ENCODE assay signal across 31 cellular contexts in genomic region chr19:38015771-38016170, GRCh38.
DNase-seq lines count a peak whose midpoint lies in the region; ATAC-seq and TF ChIP-seq lines count a peak whose summit lies in the region.
"Had no signal": no experiment of that assay in that cellular context is flagged by ENCODE, and none has a peak within 500 bp of the region (broad histone marks: within the 10 kb centered on the region; RNA-seq: fewer than 3 reads in every experiment).

No MANE protein-coding gene starts in this region.

- no peak overlapping the region for H3K4me3 ChIP-seq in H7 (ENCODE audit: insufficient read depth, low read depth, low read length)
- H3K4me3 ChIP-seq: GM23248, prostate gland, SJCRH30, upper lobe of left lung had no signal

- H3K27me3 Mint-ChIP-seq in stimulated activated naive CD8-positive, alpha-beta T cell treated with anti-CD3 and anti-CD28 coated beads, Interleukin-15, Interleukin-2, amounts not matched to agents 100 ng/mL and 50 ng/mL, for 24 hours, result no peaks in the 10 kb centered on the region
- peaks cover 3% of the 10 kb centered on the region for H3K27me3 Mint-ChIP-seq in nephron progenitor cell (ENCODE audit: low read depth, poor library complexity)
- peaks cover 2% of the 10 kb centered on the region for H3K27me3 Mint-ChIP-seq in endothelial cell (ENCODE audit: unreplicated experiment)
- H3K27me3 Mint-ChIP-seq: activated CD4-positive, alpha-beta T cell treated with anti-CD3 and anti-CD28 coated beads, Interleukin-2, amount 10 ng/mL, durations not matched to agents 7 days and 5 days; activated naive CD8-positive, alpha-beta T cell treated with anti-CD3 and anti-CD28 coated beads for 36 hours; CD4-positive, CD25-positive, alpha-beta regulatory T cell had no signal

- peaks cover 9% of the 10 kb centered on the region for H3K4me1 Mint-ChIP-seq in stimulated activated naive CD8-positive, alpha-beta T cell treated with anti-CD3 and anti-CD28 coated beads, Interleukin-15, Interleukin-2, amounts not matched to agents 100 ng/mL and 50 ng/mL, for 24 hours (ENCODE audit: low read depth)
- peaks cover 60% of the 10 kb centered on the region for H3K4me1 Mint-ChIP-seq in nephron progenitor cell
- H3K4me1 Mint-ChIP-seq in endothelial cell (ENCODE audit: unreplicated experiment), result peaks cover 20% of the 10 kb centered on the region
- H3K4me1 Mint-ChIP-seq: activated CD4-positive, alpha-beta T cell treated with anti-CD3 and anti-CD28 coated beads, Interleukin-2, amount 10 ng/mL, durations not matched to agents 7 days and 5 days; activated naive CD8-positive, alpha-beta T cell treated with anti-CD3 and anti-CD28 coated beads for 36 hours had no signal

- no peak for DNase-seq in stimulated activated naive CD8-positive, alpha-beta T cell treated with anti-CD3 and anti-CD28 coated beads, Interleukin-15, Interleukin-2, amounts not matched to agents 100 U/mL and 50 U/mL, for 24 hours
- DNase-seq in epithelial cell of prostate (ENCODE audit: low read depth, low spot score) (no peak), nephron progenitor cell (no peak), endothelial cell (ENCODE audit: low spot score) (no peak), H7 (no peak), NOMO-1 treated with dmso at 0.1 percent for 144 hours (lab: John Stamatoyannopoulos, UW; ENCODE audit: unreplicated experiment) (no peak)
- DNase-seq in activated CD4-positive, CD25-positive, alpha-beta regulatory T cell (lab: John Stamatoyannopoulos, UW), result no peak
- DNase-seq: activated CD4-positive, alpha-beta T cell treated with anti-CD3 and anti-CD28 coated beads, Interleukin-2, amount 10 ng/mL, durations not matched to agents 7 days and 5 days; activated effector memory CD4-positive, alpha-beta T cell treated with anti-CD3 and anti-CD28 coated beads, Interleukin-2, amount 50 U/mL, for 16 hours; activated naive CD8-positive, alpha-beta T cell treated with anti-CD3 and anti-CD28 coated beads for 36 hours; activated T-cell treated with anti-CD3 and anti-CD28 coated beads, Interleukin-2, amount 50 U/mL, for 1 hour; anterior cingulate cortex; CD4-positive, CD25-positive, alpha-beta regulatory T cell; EL; GM23248; immature natural killer cell; KG1; MM.1S; NCI-H2029 treated with DMSO at 0.1 percent for 48 hours; NCI-H226; NCI-H526 treated with DMSO at 0.1 percent for 48 hours; SJCRH30; stimulated activated CD4-positive, alpha-beta T cell treated with anti-CD3 and anti-CD28 coated beads, Interleukin-4, amount 100 ng/mL, for 24 hours; SW 1271; upper lobe of left lung had no signal

- H3K36me3 ChIP-seq in H7 (replicated peaks; ENCODE audit: control insufficient read depth, insufficient read depth, low read length), result no peaks in the 10 kb centered on the region
- H3K36me3 ChIP-seq: prostate gland, upper lobe of left lung had no signal

- peak overlapping the region; percentile 61 for H3K27ac ChIP-seq in epithelial cell of prostate
- H3K27ac ChIP-seq: 22Rv1, GM23248, prostate gland, SJCRH30, upper lobe of left lung, VCaP had no signal

- H3K36me3 Mint-ChIP-seq in stimulated activated naive CD8-positive, alpha-beta T cell treated with anti-CD3 and anti-CD28 coated beads, Interleukin-15, Interleukin-2, amounts not matched to agents 100 ng/mL and 50 ng/mL, for 24 hours (ENCODE audit: low read depth), result peaks cover 8% of the 10 kb centered on the region
- H3K36me3 Mint-ChIP-seq in nephron progenitor cell (ENCODE audit: low read depth) (no peaks in the 10 kb centered on the region), endothelial cell (ENCODE audit: low read depth, unreplicated experiment) (peaks cover 4% of the 10 kb centered on the region)
- H3K36me3 Mint-ChIP-seq: activated naive CD8-positive, alpha-beta T cell treated with anti-CD3 and anti-CD28 coated beads for 36 hours; immature natural killer cell had no signal

- no peaks in the 10 kb centered on the region for H3K9me3 Mint-ChIP-seq in stimulated activated naive CD8-positive, alpha-beta T cell treated with anti-CD3 and anti-CD28 coated beads, Interleukin-15, Interleukin-2, amounts not matched to agents 100 ng/mL and 50 ng/mL, for 24 hours
- H3K9me3 Mint-ChIP-seq in nephron progenitor cell (no peaks in the 10 kb centered on the region), endothelial cell (ENCODE audit: unreplicated experiment) (no peaks in the 10 kb centered on the region)
- H3K9me3 Mint-ChIP-seq: activated CD4-positive, alpha-beta T cell treated with anti-CD3 and anti-CD28 coated beads, Interleukin-2, amount 10 ng/mL, durations not matched to agents 7 days and 5 days; activated naive CD8-positive, alpha-beta T cell treated with anti-CD3 and anti-CD28 coated beads for 36 hours; CD4-positive, CD25-positive, alpha-beta regulatory T cell; immature natural killer cell had no signal

- H3K27me3 ChIP-seq in H7 (ENCODE audit: control insufficient read depth, insufficient read depth, low read length), result no peaks in the 10 kb centered on the region
- H3K27me3 ChIP-seq: SJCRH30, upper lobe of left lung had no signal

- no peak for TF ChIP-seq CTCF in nephron progenitor cell (IDR thresholded peaks at IDR 0.05)
- TF ChIP-seq CTCF in endothelial cell (IDR thresholded peaks at IDR 0.05; ENCODE audit: unreplicated experiment), result no peak

- H3K27ac Mint-ChIP-seq in stimulated activated naive CD8-positive, alpha-beta T cell treated with anti-CD3 and anti-CD28 coated beads, Interleukin-15, Interleukin-2, amounts not matched to agents 100 ng/mL and 50 ng/mL, for 24 hours, result peak overlapping the region; percentile 3
- H3K27ac Mint-ChIP-seq in nephron progenitor cell (peak overlapping the region; percentile 52), endothelial cell (ENCODE audit: unreplicated experiment) (no peak overlapping the region)
- H3K27ac Mint-ChIP-seq: activated CD4-positive, alpha-beta T cell treated with anti-CD3 and anti-CD28 coated beads, Interleukin-2, amount 10 ng/mL, durations not matched to agents 7 days and 5 days; activated naive CD8-positive, alpha-beta T cell treated with anti-CD3 and anti-CD28 coated beads for 36 hours; CD4-positive, CD25-positive, alpha-beta regulatory T cell had no signal

- ATAC-seq in stimulated activated naive CD8-positive, alpha-beta T cell treated with anti-CD3 and anti-CD28 coated beads, Interleukin-15, Interleukin-2, amounts not matched to agents 100 U/mL and 50 U/mL, for 24 hours, result no peak
- ATAC-seq: left lobe of liver, Panc1 had no signal

- H3K4me3 Mint-ChIP-seq in stimulated activated naive CD8-positive, alpha-beta T cell treated with anti-CD3 and anti-CD28 coated beads, Interleukin-15, Interleukin-2, amounts not matched to agents 100 ng/mL and 50 ng/mL, for 24 hours, result no peak overlapping the region
- no peak overlapping the region for H3K4me3 Mint-ChIP-seq in nephron progenitor cell
- no peak overlapping the region for H3K4me3 Mint-ChIP-seq in endothelial cell (ENCODE audit: unreplicated experiment)
- H3K4me3 Mint-ChIP-seq: activated CD4-positive, alpha-beta T cell treated with anti-CD3 and anti-CD28 coated beads, Interleukin-2, amount 10 ng/mL, durations not matched to agents 7 days and 5 days; activated naive CD8-positive, alpha-beta T cell treated with anti-CD3 and anti-CD28 coated beads for 36 hours; CD4-positive, CD25-positive, alpha-beta regulatory T cell; immature natural killer cell had no signal
